In the genomic region with DNA sequence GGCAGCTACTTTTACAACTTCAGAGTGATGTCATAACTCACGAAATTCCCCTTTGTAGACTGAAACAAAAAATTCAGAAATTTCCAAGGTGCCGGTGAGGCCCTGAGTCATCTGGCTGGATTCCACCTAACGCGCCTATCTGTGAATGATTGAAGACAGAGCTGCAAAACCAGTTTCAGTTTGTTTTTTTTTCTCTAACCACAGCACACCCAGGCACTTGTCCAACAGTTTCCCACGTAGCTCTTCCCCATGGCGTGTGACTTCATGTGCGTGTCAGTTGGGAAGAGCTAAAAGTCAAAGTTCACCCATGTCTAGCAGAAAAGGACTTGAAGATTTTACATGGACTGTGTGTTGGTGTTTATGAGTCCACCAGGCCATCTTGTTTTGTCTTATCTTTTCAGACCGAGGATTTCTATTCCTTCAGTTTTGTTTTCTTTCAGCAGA, we compare ENCODE assay signal across 8 cellular contexts. TPM values are rescaled to one million over a fixed set of nuclear protein-coding genes. Genes with fewer than 3 reads are reported as not detected.
DNase-seq lines count a peak whose midpoint lies in the region; ATAC-seq and TF ChIP-seq lines count a peak whose summit lies in the region.

No MANE protein-coding gene starts in this region.

- H3K36me3 ChIP-seq in heart left ventricle (peaks cover 0 to 1% (median 0%) of the 10 kb centered on the region in 9 donors), neural progenitor cell (no peaks in the 10 kb centered on the region)

- H3K27me3 ChIP-seq in heart left ventricle (peaks cover 0 to 4% (median 0%) of the 10 kb centered on the region in 9 donors), neural progenitor cell (no peaks in the 10 kb centered on the region)

- H3K4me1 Mint-ChIP-seq in activated T-helper 1 cell treated with anti-CD3 and anti-CD28 coated beads, Interleukin-12 subunit alpha, Interleukin-12 subunit beta, Interleukin-2, Interleukin-4 antibody, amounts not matched to agents 30 ng/mL and 10 ng/mL and 1 ng/mL, durations not matched to agents 14 hours and 24 hours and 36 hours (ENCODE audit: low read depth) = peaks cover 13% of the 10 kb centered on the region
- no peaks in the 10 kb centered on the region for H3K4me1 Mint-ChIP-seq in neural progenitor cell

- TF ChIP-seq CTCF in heart left ventricle (IDR thresholded peaks at IDR 0.05) = no peak
- TF ChIP-seq CTCF in neural progenitor cell (IDR thresholded peaks at IDR 0.05) = no peak

- H3K9me3 Mint-ChIP-seq in activated T-helper 1 cell treated with anti-CD3 and anti-CD28 coated beads, Interleukin-12 subunit alpha, Interleukin-12 subunit beta, Interleukin-2, Interleukin-4 antibody, amounts not matched to agents 30 ng/mL and 10 ng/mL and 1 ng/mL, durations not matched to agents 14 hours and 24 hours and 36 hours = no peaks in the 10 kb centered on the region
- no peaks in the 10 kb centered on the region for H3K9me3 Mint-ChIP-seq in neural progenitor cell

- ATAC-seq in HG02884 (IDR thresholded peaks at IDR 0.05; ENCODE audit: unreplicated experiment) (peak; percentile 55), heart left ventricle (peak; percentile 20 to 87 (median 84))

- intact Hi-C loops in activated T-helper 1 cell treated with anti-CD3 and anti-CD28 coated beads, Interleukin-12 subunit alpha, Interleukin-12 subunit beta, Interleukin-2, Interleukin-4 antibody, amounts not matched to agents 30 ng/mL and 10 ng/mL and 1 ng/mL, durations not matched to agents 14 hours and 24 hours and 36 hours (cut with micrococcal nuclease) = loop anchor here (1.0 to 5.0 kb wide), 4 partner anchors 16 to 358 kb away; a partner anchor contains a TSS
- intact Hi-C loops in heart left ventricle (cut with DNase I) = loop anchor here in 1 of 10 donors (10.0 kb wide), 1 partner anchor 366 kb away; no protein-coding TSS in a partner anchor

- 30 to 45% (median 38%) methylated on average over 8 of the region's 8 CpGs for WGBS in heart left ventricle, 4 donors

- no peak overlapping the region for H3K9ac ChIP-seq in neural progenitor cell

- peak overlapping the region in 9 of 12 donors; percentile 22 to 61 (median 49) for H3K27ac ChIP-seq in heart left ventricle
- no peak overlapping the region for H3K27ac ChIP-seq in neural progenitor cell

- H3K4me2 ChIP-seq in neural progenitor cell = no peak overlapping the region

- H3K27ac Mint-ChIP-seq in activated T-helper 1 cell treated with anti-CD3 and anti-CD28 coated beads, Interleukin-12 subunit alpha, Interleukin-12 subunit beta, Interleukin-2, Interleukin-4 antibody, amounts not matched to agents 30 ng/mL and 10 ng/mL and 1 ng/mL, durations not matched to agents 14 hours and 24 hours and 36 hours = peak overlapping the region; percentile 90
- H3K27ac Mint-ChIP-seq in neural progenitor cell = no peak overlapping the region

- DNase-seq in activated CD4-positive, CD25-positive, alpha-beta regulatory T cell treated with anti-CD3 and anti-CD28 coated beads, Interleukin-2, amount 50 U/mL, for 16 hours (ENCODE audit: low read depth, low spot score) = peak; percentile 14
- DNase-seq in activated CD4-positive, CD25-positive, alpha-beta regulatory T cell treated with anti-CD3 and anti-CD28 coated beads, Interleukin-2, amount 50 U/mL, for 72 hours = no peak
- DNase-seq in NCI-H226 (peak; percentile 85), heart left ventricle (peak; percentile 46 to 56 (median 54)), neural progenitor cell (ENCODE audit: low spot score) (no peak)
- peak; percentile 29 for DNase-seq in activated T-helper 1 cell treated with anti-CD3 and anti-CD28 coated beads, Interleukin-12 subunit alpha, Interleukin-12 subunit beta, Interleukin-2, Interleukin-4 antibody, amounts not matched to agents 30 ng/mL and 10 ng/mL and 1 ng/mL, durations not matched to agents 14 hours and 24 hours and 36 hours (ENCODE audit: low spot score)
- DNase-seq in stimulated activated CD4-positive, alpha-beta T cell treated with anti-CD3 and anti-CD28 coated beads, Interleukin-2, amount 100 ng/mL, for 24 hours = peak; percentile 49 to 62

- H2AFZ ChIP-seq in neural progenitor cell (replicated peaks) = no peak overlapping the region

- H3K79me2 ChIP-seq in neural progenitor cell (ENCODE audit: low read depth) = no peaks in the 10 kb centered on the region

- H4K20me1 ChIP-seq in neural progenitor cell (ENCODE audit: low read depth) = no peaks in the 10 kb centered on the region

- H3K4me1 ChIP-seq in heart left ventricle (peaks cover 0 to 9% (median 0%) of the 10 kb centered on the region in 12 donors), neural progenitor cell (no peaks in the 10 kb centered on the region)

- H3K27me3 Mint-ChIP-seq in activated T-helper 1 cell treated with anti-CD3 and anti-CD28 coated beads, Interleukin-12 subunit alpha, Interleukin-12 subunit beta, Interleukin-2, Interleukin-4 antibody, amounts not matched to agents 30 ng/mL and 10 ng/mL and 1 ng/mL, durations not matched to agents 14 hours and 24 hours and 36 hours (ENCODE audit: insufficient read depth) = no peaks in the 10 kb centered on the region
- H3K27me3 Mint-ChIP-seq in neural progenitor cell (ENCODE audit: insufficient read depth, low read depth) = peaks cover 2% of the 10 kb centered on the region

- H3K36me3 Mint-ChIP-seq in activated T-helper 1 cell treated with anti-CD3 and anti-CD28 coated beads, Interleukin-12 subunit alpha, Interleukin-12 subunit beta, Interleukin-2, Interleukin-4 antibody, amounts not matched to agents 30 ng/mL and 10 ng/mL and 1 ng/mL, durations not matched to agents 14 hours and 24 hours and 36 hours (ENCODE audit: low read depth) = peaks cover 19% of the 10 kb centered on the region
- no peaks in the 10 kb centered on the region for H3K36me3 Mint-ChIP-seq in neural progenitor cell

- H3F3A ChIP-seq in neural progenitor cell (ENCODE audit: low read depth) = no peaks in the 10 kb centered on the region

- no peak for TF ChIP-seq POLR2A in heart left ventricle (IDR thresholded peaks at IDR 0.05)

- H3K4me3 ChIP-seq in heart left ventricle = peak overlapping the region in 1 of 12 donors; percentile 9
- no peak overlapping the region for H3K4me3 ChIP-seq in neural progenitor cell

- H3K4me3 Mint-ChIP-seq in activated T-helper 1 cell treated with anti-CD3 and anti-CD28 coated beads, Interleukin-12 subunit alpha, Interleukin-12 subunit beta, Interleukin-2, Interleukin-4 antibody, amounts not matched to agents 30 ng/mL and 10 ng/mL and 1 ng/mL, durations not matched to agents 14 hours and 24 hours and 36 hours = peak overlapping the region; percentile 47
- H3K4me3 Mint-ChIP-seq in neural progenitor cell = no peak overlapping the region

- no peaks in the 10 kb centered on the region for H3K9me3 ChIP-seq in heart left ventricle
- no peaks in the 10 kb centered on the region for H3K9me3 ChIP-seq in neural progenitor cell (ENCODE audit: low read depth)

RNA-seq across cellular contexts. Expression of a gene that starts 16.3 kb away (rescaled TPM):
- 3.9 and 5.0 TPM in 2 replicates for total RNA-seq in activated T-helper 1 cell treated with anti-CD3 and anti-CD28 coated beads, Interleukin-12 subunit alpha, Interleukin-12 subunit beta, Interleukin-2, Interleukin-4 antibody, amounts not matched to agents 30 ng/mL and 10 ng/mL and 1 ng/mL, durations not matched to agents 14 hours and 24 hours and 36 hours
- total RNA-seq in heart left ventricle = 1 to 10 TPM; 1.9 to 6.8 (median 4.2) TPM
- 1 to 10 TPM; 1.0 to 2.1 TPM for polyA plus RNA-seq in heart left ventricle
- total RNA-seq in neural progenitor cell (ENCODE audit: low replicate concordance) = 3.6 and 6.8 TPM in 2 replicates

RNA-seq across cellular contexts. Expression of a gene that starts 19.7 kb away (rescaled TPM):
- 9.4 and 11.8 TPM in 2 replicates for total RNA-seq in activated T-helper 1 cell treated with anti-CD3 and anti-CD28 coated beads, Interleukin-12 subunit alpha, Interleukin-12 subunit beta, Interleukin-2, Interleukin-4 antibody, amounts not matched to agents 30 ng/mL and 10 ng/mL and 1 ng/mL, durations not matched to agents 14 hours and 24 hours and 36 hours
- total RNA-seq in heart left ventricle = 10 to 100 TPM; 17.4 to 34.2 (median 21.7) TPM
- polyA plus RNA-seq in heart left ventricle = 10 to 100 TPM in 1 of 2 donors, 1 to 10 TPM in 1; 6.8 to 29.2 TPM
- total RNA-seq in neural progenitor cell (ENCODE audit: low replicate concordance) = 27.9 and 30.5 TPM in 2 replicates

Comparison
In these comparisons a context has a peak if more than half of its experiments do, and no peak if none do; other contexts are left out.
1. DNase-seq: peak in activated CD4-positive, CD25-positive, alpha-beta regulatory T cell treated with anti-CD3 and anti-CD28 coated beads, Interleukin-2, amount 50 U/mL, for 16 hours (single experiment), NCI-H226 (single experiment), activated T-helper 1 cell treated with anti-CD3 and anti-CD28 coated beads, Interleukin-12 subunit alpha, Interleukin-12 subunit beta, Interleukin-2, Interleukin-4 antibody, amounts not matched to agents 30 ng/mL and 10 ng/mL and 1 ng/mL, durations not matched to agents 14 hours and 24 hours and 36 hours (single experiment), heart left ventricle (5 of 5) and stimulated activated CD4-positive, alpha-beta T cell treated with anti-CD3 and anti-CD28 coated beads, Interleukin-2, amount 100 ng/mL, for 24 hours (2 of 2); none in activated CD4-positive, CD25-positive, alpha-beta regulatory T cell treated with anti-CD3 and anti-CD28 coated beads, Interleukin-2, amount 50 U/mL, for 72 hours (single experiment) and neural progenitor cell (single experiment).